Comparison of ENCODE assay signal across 34 cellular contexts in genomic region chr18:26332991-26333390, GRCh38.
"Had no signal": no experiment of that assay in that cellular context is flagged by ENCODE, and none has a peak within 500 bp of the region (broad histone marks: within the 10 kb centered on the region; RNA-seq: fewer than 3 reads in every experiment).

No MANE protein-coding gene starts in this region.

- H3K27me3 Mint-ChIP-seq: activated naive CD4-positive, alpha-beta T cell treated with anti-CD3 and anti-CD28 coated beads, Interleukin-2, amount 10 ng/mL, durations not matched to agents 7 days and 5 days; activated naive CD4-positive, alpha-beta T cell treated with anti-CD3 and anti-CD28 coated beads, Interleukin-2, amount 50 U/mL, for 24 hours; activated naive CD8-positive, alpha-beta T cell; activated naive CD8-positive, alpha-beta T cell treated with anti-CD3 and anti-CD28 coated beads for 36 hours; activated naive CD8-positive, alpha-beta T cell treated with anti-CD3 and anti-CD28 coated beads, Interleukin-2, amount 10 ng/mL, durations not matched to agents 7 days and 5 days; activated naive CD8-positive, alpha-beta T cell treated with anti-CD3 and anti-CD28 coated beads, Interleukin-2, amount 50 U/mL, for 24 hours; activated T-cell treated with anti-CD3 and anti-CD28 coated beads, Interleukin-2, amount 50 U/mL, for 24 hours; activated T-helper 17 cell treated with anti-CD3 and anti-CD28 coated beads, Interleukin-2, amount 50 U/mL, for 72 hours; brain; central memory CD8-positive, alpha-beta T cell had no signal

- DNase-seq: activated effector memory CD4-positive, alpha-beta T cell treated with anti-CD3 and anti-CD28 coated beads, Interleukin-2, amount 50 U/mL, for 16 hours; activated effector memory CD4-positive, alpha-beta T cell treated with Interleukin-2 at 50 U/mL for 16 hours; activated gamma-delta T cell; activated gamma-delta T cell treated with Interleukin-2 at 50 U/mL for 16 hours; activated naive CD4-positive, alpha-beta T cell; activated naive CD4-positive, alpha-beta T cell treated with anti-CD3 and anti-CD28 coated beads for 36 hours; activated naive CD4-positive, alpha-beta T cell treated with anti-CD3 and anti-CD28 coated beads, Interleukin-2, amount 10 ng/mL, durations not matched to agents 7 days and 5 days; activated naive CD4-positive, alpha-beta T cell treated with anti-CD3 and anti-CD28 coated beads, Interleukin-2, amount 50 U/mL, for 16 hours; activated naive CD4-positive, alpha-beta T cell treated with Interleukin-2 at 50 U/mL for 16 hours; activated naive CD8-positive, alpha-beta T cell treated with anti-CD3 and anti-CD28 coated beads for 36 hours; activated naive CD8-positive, alpha-beta T cell treated with anti-CD3 and anti-CD28 coated beads, Interleukin-2, amount 10 ng/mL, durations not matched to agents 7 days and 5 days; activated naive CD8-positive, alpha-beta T cell treated with anti-CD3 and anti-CD28 coated beads, Interleukin-2, amount 50 U/mL, for 24 hours; activated T-cell treated with anti-CD3 and anti-CD28 coated beads, Interleukin-2, amount 50 U/mL, for 24 hours; activated T-cell treated with anti-CD3 and anti-CD28 coated beads, Interleukin-2, amount 50 U/mL, for 4 hours; activated T-cell treated with anti-CD3 and anti-CD28 coated beads, Interleukin-2, amount 50 U/mL, for 48 hours; activated T-cell treated with anti-CD3 and anti-CD28 coated beads, Interleukin-2, amount 50 U/mL, for 72 hours; adrenal gland; amniotic stem cell; amygdala; anterior cingulate cortex; aorta; body of pancreas; brain microvascular endothelial cell; caudate nucleus; central memory CD4-positive, alpha-beta T cell; cerebellar nuclear complex had no signal

- ATAC-seq: activated naive CD4-positive, alpha-beta T cell treated with anti-CD3 and anti-CD28 coated beads, Interleukin-2, amount 50 U/mL, for 72 hours; activated naive CD8-positive, alpha-beta T cell treated with anti-CD3 and anti-CD28 coated beads, Interleukin-2, amount 50 U/mL, for 24 hours; activated T-cell treated with anti-CD3 and anti-CD28 coated beads, Interleukin-2, amount 50 U/mL, for 4 hours; activated T-cell treated with anti-CD3 and anti-CD28 coated beads, Interleukin-2, amount 50 U/mL, for 72 hours; activated T-helper 17 cell treated with anti-CD3 and anti-CD28 coated beads, Interleukin-2, amount 50 U/mL, for 72 hours; body of pancreas had no signal

- H3K4me1 Mint-ChIP-seq: activated naive CD4-positive, alpha-beta T cell treated with anti-CD3 and anti-CD28 coated beads, Interleukin-2, amount 10 ng/mL, durations not matched to agents 7 days and 5 days; activated naive CD8-positive, alpha-beta T cell treated with anti-CD3 and anti-CD28 coated beads, Interleukin-2, amount 10 ng/mL, durations not matched to agents 7 days and 5 days; activated naive CD8-positive, alpha-beta T cell treated with anti-CD3 and anti-CD28 coated beads, Interleukin-2, amount 50 U/mL, for 24 hours; activated T-helper 17 cell treated with anti-CD3 and anti-CD28 coated beads, Interleukin-2, amount 50 U/mL, for 72 hours; central memory CD8-positive, alpha-beta T cell had no signal

- H3K9me3 Mint-ChIP-seq: activated naive CD4-positive, alpha-beta T cell treated with anti-CD3 and anti-CD28 coated beads for 36 hours; activated naive CD4-positive, alpha-beta T cell treated with anti-CD3 and anti-CD28 coated beads, Interleukin-2, amount 10 ng/mL, durations not matched to agents 7 days and 5 days; activated naive CD4-positive, alpha-beta T cell treated with anti-CD3 and anti-CD28 coated beads, Interleukin-2, amount 50 U/mL, for 24 hours; activated naive CD4-positive, alpha-beta T cell treated with anti-CD3 and anti-CD28 coated beads, Interleukin-2, amount 50 U/mL, for 72 hours; activated naive CD8-positive, alpha-beta T cell treated with anti-CD3 and anti-CD28 coated beads for 36 hours; activated naive CD8-positive, alpha-beta T cell treated with anti-CD3 and anti-CD28 coated beads, Interleukin-2, amount 10 ng/mL, durations not matched to agents 7 days and 5 days; activated naive CD8-positive, alpha-beta T cell treated with anti-CD3 and anti-CD28 coated beads, Interleukin-2, amount 50 U/mL, for 24 hours; activated T-cell treated with anti-CD3 and anti-CD28 coated beads, Interleukin-2, amount 50 U/mL, for 24 hours; activated T-cell treated with anti-CD3 and anti-CD28 coated beads, Interleukin-2, amount 50 U/mL, for 4 hours; activated T-cell treated with anti-CD3 and anti-CD28 coated beads, Interleukin-2, amount 50 U/mL, for 72 hours; activated T-helper 1 cell treated with anti-CD3 and anti-CD28 coated beads, Interleukin-12 subunit alpha, Interleukin-12 subunit beta, Interleukin-2, Interleukin-4 antibody, amounts not matched to agents 30 ng/mL and 10 ng/mL and 1 ng/mL, durations not matched to agents 14 hours and 24 hours and 36 hours; activated T-helper 17 cell treated with anti-CD3 and anti-CD28 coated beads, Interleukin-2, amount 50 U/mL, for 72 hours; activated T-helper 2 cell treated with anti-CD3 and anti-CD28 coated beads, Interferon-gamma antibody, Interleukin-2, Interleukin-4, amounts not matched to agents 10 μg/mL and 5 μg/mL and 100 μg/mL, durations not matched to agents 14 hours and 24 hours and 36 hours; central memory CD8-positive, alpha-beta T cell had no signal

- H3K27ac Mint-ChIP-seq: activated naive CD4-positive, alpha-beta T cell treated with anti-CD3 and anti-CD28 coated beads for 36 hours; activated naive CD4-positive, alpha-beta T cell treated with anti-CD3 and anti-CD28 coated beads, Interleukin-2, amount 10 ng/mL, durations not matched to agents 7 days and 5 days; activated naive CD4-positive, alpha-beta T cell treated with anti-CD3 and anti-CD28 coated beads, Interleukin-2, amount 50 U/mL, for 24 hours; activated naive CD4-positive, alpha-beta T cell treated with anti-CD3 and anti-CD28 coated beads, Interleukin-2, amount 50 U/mL, for 72 hours; activated naive CD8-positive, alpha-beta T cell; activated naive CD8-positive, alpha-beta T cell treated with anti-CD3 and anti-CD28 coated beads for 36 hours; activated naive CD8-positive, alpha-beta T cell treated with anti-CD3 and anti-CD28 coated beads, Interleukin-2, amount 10 ng/mL, durations not matched to agents 7 days and 5 days; activated naive CD8-positive, alpha-beta T cell treated with anti-CD3 and anti-CD28 coated beads, Interleukin-2, amount 50 U/mL, for 24 hours; activated T-cell treated with anti-CD3 and anti-CD28 coated beads, Interleukin-2, amount 50 U/mL, for 24 hours; activated T-cell treated with anti-CD3 and anti-CD28 coated beads, Interleukin-2, amount 50 U/mL, for 72 hours; activated T-helper 1 cell treated with anti-CD3 and anti-CD28 coated beads, Interleukin-12 subunit alpha, Interleukin-12 subunit beta, Interleukin-2, Interleukin-4 antibody, amounts not matched to agents 30 ng/mL and 10 ng/mL and 1 ng/mL, durations not matched to agents 14 hours and 24 hours and 36 hours; activated T-helper 17 cell treated with anti-CD3 and anti-CD28 coated beads, Interleukin-2, amount 50 U/mL, for 72 hours; activated T-helper 2 cell treated with anti-CD3 and anti-CD28 coated beads, Interferon-gamma antibody, Interleukin-2, Interleukin-4, amounts not matched to agents 10 μg/mL and 5 μg/mL and 100 μg/mL, durations not matched to agents 14 hours and 24 hours and 36 hours; brain had no signal

- H3K4me3 Mint-ChIP-seq: activated naive CD4-positive, alpha-beta T cell treated with anti-CD3 and anti-CD28 coated beads for 36 hours; activated naive CD4-positive, alpha-beta T cell treated with anti-CD3 and anti-CD28 coated beads, Interleukin-2, amount 10 ng/mL, durations not matched to agents 7 days and 5 days; activated naive CD4-positive, alpha-beta T cell treated with anti-CD3 and anti-CD28 coated beads, Interleukin-2, amount 50 U/mL, for 24 hours; activated naive CD8-positive, alpha-beta T cell; activated naive CD8-positive, alpha-beta T cell treated with anti-CD3 and anti-CD28 coated beads for 36 hours; activated naive CD8-positive, alpha-beta T cell treated with anti-CD3 and anti-CD28 coated beads, Interleukin-2, amount 10 ng/mL, durations not matched to agents 7 days and 5 days; activated naive CD8-positive, alpha-beta T cell treated with anti-CD3 and anti-CD28 coated beads, Interleukin-2, amount 50 U/mL, for 24 hours; activated T-cell treated with anti-CD3 and anti-CD28 coated beads, Interleukin-2, amount 50 U/mL, for 24 hours; activated T-cell treated with anti-CD3 and anti-CD28 coated beads, Interleukin-2, amount 50 U/mL, for 4 hours; activated T-cell treated with anti-CD3 and anti-CD28 coated beads, Interleukin-2, amount 50 U/mL, for 72 hours; activated T-helper 1 cell treated with anti-CD3 and anti-CD28 coated beads, Interleukin-12 subunit alpha, Interleukin-12 subunit beta, Interleukin-2, Interleukin-4 antibody, amounts not matched to agents 30 ng/mL and 10 ng/mL and 1 ng/mL, durations not matched to agents 14 hours and 24 hours and 36 hours; activated T-helper 17 cell treated with anti-CD3 and anti-CD28 coated beads, Interleukin-2, amount 50 U/mL, for 72 hours; brain; central memory CD8-positive, alpha-beta T cell had no signal

- H3K36me3 Mint-ChIP-seq: activated naive CD4-positive, alpha-beta T cell treated with anti-CD3 and anti-CD28 coated beads, Interleukin-2, amount 50 U/mL, for 72 hours; activated naive CD8-positive, alpha-beta T cell treated with anti-CD3 and anti-CD28 coated beads for 36 hours; brain had no signal
